ENCODE assay signal across 21 cellular contexts in the genomic region with DNA sequence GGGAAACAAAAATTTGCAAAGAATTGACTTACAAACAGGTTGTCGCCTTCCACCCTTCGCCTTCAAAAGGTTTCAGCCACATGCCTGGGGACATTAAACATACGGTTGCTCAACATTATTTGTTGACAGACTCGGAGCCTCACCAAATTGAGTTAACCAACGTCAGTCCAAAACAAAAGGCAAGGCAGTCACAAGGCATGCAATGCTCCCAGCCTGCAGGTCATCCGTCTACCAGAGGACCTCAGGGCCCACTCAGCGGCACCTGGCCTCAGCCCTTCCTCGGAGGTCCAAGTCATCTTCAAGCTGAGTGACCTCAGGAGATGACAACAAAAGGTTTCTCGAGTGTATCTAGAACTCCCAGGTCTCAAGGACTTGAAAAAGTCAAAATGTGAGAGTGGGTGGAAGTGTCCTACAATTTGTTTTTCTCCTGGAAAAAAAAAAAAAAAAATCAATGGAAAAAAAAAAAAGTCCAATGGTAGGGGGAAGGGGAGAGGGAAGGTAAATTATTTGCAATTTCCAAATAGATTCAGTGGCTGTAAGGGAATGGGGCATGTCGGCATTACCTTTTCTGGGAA.
A peak's percentile ranks its signal among the peaks of the same experiment; 100 is the strongest.
DNase-seq lines count a peak whose midpoint lies in the region; TF ChIP-seq lines count a peak whose summit lies in the region.
"Had no signal": no experiment of that assay in that cellular context is flagged by ENCODE, and none has a peak within 500 bp of the region (broad histone marks: within the 10 kb centered on the region; RNA-seq: fewer than 3 reads in every experiment).

No MANE protein-coding gene starts in this region.

- peaks cover 35% of the 10 kb centered on the region for H3K36me3 ChIP-seq in CD4-positive, alpha-beta memory T cell (ENCODE audit: insufficient read depth, low read length)
- H3K36me3 ChIP-seq in endodermal cell (ENCODE audit: control insufficient read depth, insufficient read depth, low read length) (peaks cover 54% of the 10 kb centered on the region), mesenchymal stem cell (ENCODE audit: control insufficient read depth in 1 of 2, insufficient read depth in 2 of 2, low read depth in 1 of 2, low read length in 2 of 2) (peaks cover 12 to 23% of the 10 kb centered on the region in 2 experiments), MG63 (no peaks in the 10 kb centered on the region)

- no peak overlapping the region for H3K27ac ChIP-seq in CD4-positive, alpha-beta memory T cell (ENCODE audit: low read depth, low read length)
- H3K27ac ChIP-seq in endodermal cell (ENCODE audit: low read depth, low read length) (no peak overlapping the region), mesenchymal stem cell (ENCODE audit: low read length, poor library complexity, severe bottlenecking) (no peak overlapping the region)

- H2AFZ ChIP-seq in mesenchymal stem cell (ENCODE audit: low read depth, low read length) = no peak overlapping the region

- H3K27me3 Mint-ChIP-seq in CD4-positive, alpha-beta memory T cell = no peaks in the 10 kb centered on the region
- no peaks in the 10 kb centered on the region for H3K27me3 Mint-ChIP-seq in endodermal cell (ENCODE audit: insufficient read depth)

- H3K4me2 ChIP-seq in mesenchymal stem cell (ENCODE audit: low read length, poor library complexity, severe bottlenecking) = no peak overlapping the region

- peak overlapping the region in 4 of 7 donors; percentile 4 to 57 (median 18) for H3K27ac Mint-ChIP-seq in CD4-positive, alpha-beta memory T cell
- peak overlapping the region; percentile 55 for H3K27ac Mint-ChIP-seq in endodermal cell

- H3K4me3 ChIP-seq in CD4-positive, alpha-beta memory T cell (ENCODE audit: low read length in 2 of 2) = no peak overlapping the region
- H3K4me3 ChIP-seq in endodermal cell (ENCODE audit: low read length) (no peak overlapping the region), mesenchymal stem cell (ENCODE audit: insufficient read depth in 1 of 2, low read depth in 1 of 2, low read length in 2 of 2) (no peak overlapping the region), MG63 (no peak overlapping the region)
- H3K4me3 ChIP-seq: GM12878, HAP-1, K562 had no signal

- no peak overlapping the region for H3K14ac ChIP-seq in mesenchymal stem cell (ENCODE audit: low read length in 2 of 2)

- no peak overlapping the region for H4K91ac ChIP-seq in mesenchymal stem cell (ENCODE audit: low read length)

- POLR2A ChIA-PET in CD4-positive, alpha-beta memory T cell (lab: Charles Lee; ENCODE audit: partially characterized antibody) = no interaction called here

- H2AK5ac ChIP-seq in mesenchymal stem cell (ENCODE audit: low read length, severe bottlenecking) = no peak overlapping the region

- DNase-seq in CD4-positive, alpha-beta memory T cell = no peak
- DNase-seq in HuH-7 (ENCODE audit: low spot score) (peak; percentile 58), endodermal cell (peak; percentile 50), mesenchymal stem cell (no peak), NCI-H187 treated with DMSO at 0.1 percent for 48 hours (lab: John Stamatoyannopoulos, UW) (no peak), ureter (ENCODE audit: low spot score) (no peak), MG63 (no peak)
- DNase-seq in activated CD4-positive, alpha-beta T cell treated with anti-CD3 and anti-CD28 coated beads for 4 hours = no peak
- DNase-seq: DMS79 treated with DMSO at 0.1 percent for 48 hours; MM.1S; NCI-H1092; NCI-H1436; NCI-H2029; NCI-H226; NCI-H510A treated with DMSO at 0.1 percent for 48 hours; NCI-H774; NK-92 treated with Interleukin-12 subunit alpha and Interleukin-12 subunit beta, amount 100 ng/mL, for 24 hours had no signal

- H3K27me3 ChIP-seq in CD4-positive, alpha-beta memory T cell (ENCODE audit: insufficient read depth, low read length) = no peaks in the 10 kb centered on the region
- H3K27me3 ChIP-seq in endodermal cell (ENCODE audit: control insufficient read depth, insufficient read depth, low read length, poor library complexity, severe bottlenecking) = no peaks in the 10 kb centered on the region
- H3K27me3 ChIP-seq in mesenchymal stem cell (ENCODE audit: control insufficient read depth in 1 of 2, insufficient read depth in 1 of 2, low read length in 2 of 2) = no peaks in the 10 kb centered on the region
- H3K27me3 ChIP-seq in MG63 = no peaks in the 10 kb centered on the region

- H3K9me3 ChIP-seq in CD4-positive, alpha-beta memory T cell (ENCODE audit: control insufficient read depth in 1 of 2, low read length in 2 of 2) = no peaks in the 10 kb centered on the region
- H3K9me3 ChIP-seq in endodermal cell (ENCODE audit: control insufficient read depth, low read length) (peaks cover 14% of the 10 kb centered on the region), mesenchymal stem cell (ENCODE audit: control insufficient read depth, low read length) (no peaks in the 10 kb centered on the region), MG63 (no peaks in the 10 kb centered on the region)
- H3K9me3 ChIP-seq: HAP-1 had no signal

- no peak overlapping the region for H3K23ac ChIP-seq in mesenchymal stem cell (ENCODE audit: low read length in 2 of 2)

- no peak for TF ChIP-seq CTCF in endodermal cell (conservative IDR thresholded peaks at IDR 0.05)

- H3K36me3 Mint-ChIP-seq in CD4-positive, alpha-beta memory T cell = peaks cover 17 to 37% of the 10 kb centered on the region in 2 donors
- peaks cover 78% of the 10 kb centered on the region for H3K36me3 Mint-ChIP-seq in endodermal cell (ENCODE audit: low read depth)

- no peak overlapping the region for H3K4ac ChIP-seq in mesenchymal stem cell (ENCODE audit: low read depth in 1 of 2, low read length in 2 of 2)

- no peak overlapping the region for H4K8ac ChIP-seq in mesenchymal stem cell (ENCODE audit: low read length)

- WGBS in endodermal cell (ENCODE audit: insufficient coverage in 1 of 2, insufficient read length in 1 of 2), 2 experiments = 91 to 95% methylated on average over 10 of the region's 10 CpGs
- 93% methylated on average over 10 of the region's 10 CpGs for WGBS in mesenchymal stem cell

- H3K4me1 Mint-ChIP-seq in CD4-positive, alpha-beta memory T cell = peaks cover 1 to 14% (median 8%) of the 10 kb centered on the region in 4 donors
- peaks cover 14% of the 10 kb centered on the region for H3K4me1 Mint-ChIP-seq in endodermal cell

- no peaks in the 10 kb centered on the region for H3K79me1 ChIP-seq in mesenchymal stem cell (replicated peaks; ENCODE audit: low read length, poor library complexity, severe bottlenecking)

- no peak overlapping the region for H3K18ac ChIP-seq in mesenchymal stem cell (ENCODE audit: low read depth in 1 of 2, low read length in 2 of 2)

- no peak overlapping the region for H2BK5ac ChIP-seq in mesenchymal stem cell (ENCODE audit: low read depth, low read length, poor library complexity, severe bottlenecking)

- no peak overlapping the region for H2BK12ac ChIP-seq in mesenchymal stem cell (ENCODE audit: low read length in 2 of 2)

- no peak overlapping the region for H3K4me3 Mint-ChIP-seq in CD4-positive, alpha-beta memory T cell
- H3K4me3 Mint-ChIP-seq in endodermal cell = no peak overlapping the region
- H3K4me3 Mint-ChIP-seq: CD14-positive monocyte had no signal

- no peak overlapping the region for H2BK120ac ChIP-seq in mesenchymal stem cell (ENCODE audit: low read depth, low read length)

- H3K4me1 ChIP-seq in CD4-positive, alpha-beta memory T cell (ENCODE audit: insufficient read depth, low read length) = no peaks in the 10 kb centered on the region
- peaks cover 7% of the 10 kb centered on the region for H3K4me1 ChIP-seq in endodermal cell (ENCODE audit: control insufficient read depth, insufficient read depth, low read length)
- peaks cover 7% of the 10 kb centered on the region for H3K4me1 ChIP-seq in mesenchymal stem cell (ENCODE audit: control insufficient read depth, insufficient read depth, low read depth, low read length)
- H3K4me1 ChIP-seq: HAP-1 had no signal

- intact Hi-C loops in CD4-positive, alpha-beta memory T cell (cut with micrococcal nuclease) = no loop called here

- peak overlapping the region; percentile 54 for H2BK15ac ChIP-seq in mesenchymal stem cell (ENCODE audit: low read depth, poor library complexity, severe bottlenecking)

- H3K9ac ChIP-seq in endodermal cell (ENCODE audit: extremely low read depth, low read length, poor library complexity, severe bottlenecking) (no peak overlapping the region), mesenchymal stem cell (ENCODE audit: low read length) (no peak overlapping the region)

- CTCF ChIA-PET in CD4-positive, alpha-beta memory T cell (lab: Charles Lee; ENCODE audit: partially characterized antibody) = no interaction called here

- no peaks in the 10 kb centered on the region for H3K9me3 Mint-ChIP-seq in CD4-positive, alpha-beta memory T cell
- H3K9me3 Mint-ChIP-seq in endodermal cell = peaks cover 13% of the 10 kb centered on the region

Comparison
In these comparisons a context has a peak if more than half of its experiments do, and no peak if none do; other contexts are left out.
1. DNase-seq: peak in HuH-7 (single experiment) and endodermal cell (single experiment); none in CD4-positive, alpha-beta memory T cell (0 of 5), mesenchymal stem cell (single experiment), NCI-H187 treated with DMSO at 0.1 percent for 48 hours (single experiment), activated CD4-positive, alpha-beta T cell treated with anti-CD3 and anti-CD28 coated beads for 4 hours (0 of 2), ureter (single experiment) and MG63 (single experiment).